9 cellular contexts compared by ENCODE assay signal in genomic region chr2:232013701-232014353, GRCh38. TPM values are rescaled to one million over a fixed set of nuclear protein-coding genes. Genes with fewer than 3 reads are reported as not detected.
DNase-seq lines count a peak whose midpoint lies in the region; ATAC-seq, FAIRE-seq and TF ChIP-seq lines count a peak whose summit lies in the region.
"Had no signal": no experiment of that assay in that cellular context is flagged by ENCODE, and none has a peak within 500 bp of the region (broad histone marks: within the 10 kb centered on the region; RNA-seq: fewer than 3 reads in every experiment).

No MANE protein-coding gene starts in this region.

- DNase-seq in GM04503 (ENCODE audit: low read depth) (peak; percentile 78), LoVo (ENCODE audit: low spot score) (peak; percentile 43), T1000 (lab: John Stamatoyannopoulos, UW) (peak; percentile 19), lung microvascular endothelial cell (ENCODE audit: low read depth in 2 of 2) (peak; percentile 20 to 75), omental fat pad (ENCODE audit: low spot score) (no peak), frontal cortex (ENCODE audit: low spot score in 2 of 2) (no peak)
- no peak for DNase-seq in stimulated activated CD4-positive, alpha-beta T cell treated with anti-CD3 and anti-CD28 coated beads, Interleukin-2, amount 100 ng/mL, for 24 hours

- FAIRE-seq in frontal cortex (lab: Jason Lieb, UNC) = no peak

- no peak for ATAC-seq in GM19467 (IDR thresholded peaks at IDR 0.05; ENCODE audit: unreplicated experiment)
- ATAC-seq in omental fat pad (ENCODE audit: low FRiP score) = no peak
- ATAC-seq: left colon had no signal

- no peak for TF ChIP-seq CTCF in omental fat pad (IDR thresholded peaks at IDR 0.05)

RNA-seq across cellular contexts. Expression of gene DIS3L2, which starts 52.3 kb away (rescaled TPM):
- total RNA-seq in lung microvascular endothelial cell (10.2 and 14.1 TPM in 2 replicates), omental fat pad (10 to 100 TPM; 22.2 to 31.6 (median 27.8) TPM), frontal cortex (33.0 TPM)

Comparison
In these comparisons a context has a peak if more than half of its experiments do, and no peak if none do; other contexts are left out.
1. DNase-seq: peak in GM04503 (single experiment), LoVo (single experiment), T1000 (single experiment) and lung microvascular endothelial cell (2 of 2); none in stimulated activated CD4-positive, alpha-beta T cell treated with anti-CD3 and anti-CD28 coated beads, Interleukin-2, amount 100 ng/mL, for 24 hours (0 of 2), omental fat pad (single experiment) and frontal cortex (0 of 2).